Comparison of ENCODE assay signal across 10 cellular contexts in genomic region chr6:43758617-43759050, GRCh38. TPM values are rescaled to one million over a fixed set of nuclear protein-coding genes. Genes with fewer than 3 reads are reported as not detected.
A peak's percentile ranks its signal among the peaks of the same experiment; 100 is the strongest.
DNase-seq lines count a peak whose midpoint lies in the region; ATAC-seq and TF ChIP-seq lines count a peak whose summit lies in the region.
"Had no signal": no experiment of that assay in that cellular context is flagged by ENCODE, and none has a peak within 500 bp of the region (broad histone marks: within the 10 kb centered on the region; RNA-seq: fewer than 3 reads in every experiment).

No MANE protein-coding gene starts in this region.

- H3K4me3 ChIP-seq in Panc1 (ENCODE audit: low read depth in 2 of 2, low read length in 2 of 2) (no peak overlapping the region), fibroblast of pulmonary artery (replicated peaks; ENCODE audit: low read depth, low read length) (no peak overlapping the region), spleen (no peak overlapping the region), GM23248 (no peak overlapping the region)
- H3K4me3 ChIP-seq: BLaER1 treated with 17β-estradiol and CSF1 and Interleukin-3, amounts not matched to agents 10 nM and 100 nM had no signal

- H3K9me3 ChIP-seq in Panc1 (ENCODE audit: control insufficient read depth, insufficient read depth, low read depth, low read length) (no peaks in the 10 kb centered on the region), spleen (no peaks in the 10 kb centered on the region), GM23248 (ENCODE audit: low read depth) (no peaks in the 10 kb centered on the region)
- H3K9me3 ChIP-seq: BLaER1 treated with 17β-estradiol and CSF1 and Interleukin-3, amounts not matched to agents 10 nM and 100 nM had no signal

- in situ Hi-C loops in Panc1 (cut with HindIII; ENCODE audit: low pct_unique_long_range_greater_than_20kb, low sequenced_read_pairs) (no loop called here), G401 (cut with HindIII; ENCODE audit: low sequenced_read_pairs) (no loop called here), GM23248 (cut with MboI) (no loop called here)

- DNase-seq in NCI-H1436 (lab: John Stamatoyannopoulos, UW) (peak; percentile 48), NCI-H1436 treated with DMSO at 0.1 percent for 48 hours (lab: John Stamatoyannopoulos, UW) (no peak), Panc1 (ENCODE audit: low read depth, low spot score) (no peak), fibroblast of pulmonary artery (ENCODE audit: low read depth) (no peak), spleen (peak; percentile 68), G401 (ENCODE audit: low spot score) (no peak), GM23248 (no peak)
- no peak for DNase-seq in activated CD8-positive, alpha-beta memory T cell treated with anti-CD3 and anti-CD28 coated beads, Interleukin-2, amount 50 U/mL, for 48 hours
- DNase-seq: SIG-M5 had no signal

- peak; percentile 54; the same call in 1 of the 2 replicates for ATAC-seq in Panc1

- no peaks in the 10 kb centered on the region for H4K20me1 ChIP-seq in GM23248 (ENCODE audit: insufficient read depth)
- H4K20me1 ChIP-seq: BLaER1 treated with 17β-estradiol and CSF1 and Interleukin-3, amounts not matched to agents 10 nM and 100 nM had no signal

- POLR2A ChIA-PET in Panc1 (lab: Charles Lee): no interaction called here

- no peak overlapping the region for H2AFZ ChIP-seq in GM23248

- H3K4me2 ChIP-seq in GM23248 (ENCODE audit: unreplicated experiment): no peak overlapping the region

- H3K9me2 ChIP-seq in GM23248 (ENCODE audit: insufficient read depth): no peaks in the 10 kb centered on the region

- H3K27me3 ChIP-seq in Panc1 (ENCODE audit: control insufficient read depth, insufficient read depth, low read length) (no peaks in the 10 kb centered on the region), spleen (replicated peaks in 1 of 7) (no peaks in the 10 kb centered on the region), GM23248 (replicated peaks; ENCODE audit: insufficient read depth) (no peaks in the 10 kb centered on the region)
- H3K27me3 ChIP-seq: BLaER1 treated with 17β-estradiol and CSF1 and Interleukin-3, amounts not matched to agents 10 nM and 100 nM had no signal

- H3K79me2 ChIP-seq in GM23248 (ENCODE audit: insufficient read depth): no peaks in the 10 kb centered on the region

- CTCF ChIA-PET in Panc1 (lab: Charles Lee): interaction anchor here (0.9 kb wide), 1 partner anchor 92 kb away, joined by 3 read pairs; no protein-coding TSS in a partner anchor

- TF ChIP-seq CTCF in Panc1 (IDR thresholded peaks at IDR 0.05) (peak; percentile 85), fibroblast of pulmonary artery (IDR thresholded peaks at IDR 0.05; ENCODE audit: low read length, missing control alignments) (peak; percentile 74), spleen (IDR thresholded peaks at IDR 0.05 in 8 of 11, conservative IDR thresholded peaks at IDR 0.05 in 3 of 11) (peak in 7 of 11 experiments; percentile 33 to 64 (median 56))

- H3K27ac ChIP-seq in Panc1 (ENCODE audit: low read length) (no peak overlapping the region), spleen (no peak overlapping the region), GM23248 (no peak overlapping the region)

- no peaks in the 10 kb centered on the region for H3F3A ChIP-seq in GM23248 (ENCODE audit: insufficient read depth)

- intact Hi-C loops in Panc1 (cut with micrococcal nuclease; ENCODE audit: unreplicated experiment): no loop called here
- intact Hi-C loops in spleen (cut with DNase I; ENCODE audit: low total_unique reads): loop anchor here (10.0 kb wide), 1 partner anchor 94 kb away; no protein-coding TSS in a partner anchor

- no peak for TF ChIP-seq POLR2A in spleen (IDR thresholded peaks at IDR 0.05)

- no TSS peak for BruUV-seq in Panc1 (replicated peaks; lab: Mats Ljungman, UMichigan)

- 49 to 63% (median 56%) methylated on average over 7 to 9 of the region's 9 CpGs for WGBS in spleen, 5 donors
- WGBS in GM23248 (ENCODE audit: low coverage in 1 of 2, low lambda C conversion rate in 2 of 2, missing lambda C conversion rate in 2 of 2), 2 experiments: 57 to 67% methylated on average over 8 to 9 of the region's 9 CpGs

- no peak overlapping the region for H3K9ac ChIP-seq in GM23248

- H3K36me3 ChIP-seq in Panc1 (ENCODE audit: control insufficient read depth, insufficient read depth, low read length) (no peaks in the 10 kb centered on the region), spleen (no peaks in the 10 kb centered on the region), GM23248 (ENCODE audit: low read depth) (no peaks in the 10 kb centered on the region)
- H3K36me3 ChIP-seq: BLaER1 treated with 17β-estradiol and CSF1 and Interleukin-3, amounts not matched to agents 10 nM and 100 nM had no signal

- H3K4me1 ChIP-seq in Panc1 (ENCODE audit: control insufficient read depth, insufficient read depth, low read length): no peaks in the 10 kb centered on the region
- H3K4me1 ChIP-seq in spleen: peaks cover 0 to 8% (median 0%) of the 10 kb centered on the region in 6 donors
- H3K4me1 ChIP-seq in GM23248 (ENCODE audit: insufficient read depth): peaks cover 7% of the 10 kb centered on the region; the same call in 1 of the 2 replicates

RNA-seq across cellular contexts. Expression of gene VEGFA, which starts 11.4 kb away (rescaled TPM):
- total RNA-seq in Panc1 (2021; ENCODE audit: unreplicated experiment): 98.7 TPM
- polyA plus RNA-seq in Panc1 (2012; ENCODE audit: insufficient read length): 118 TPM
- 100 to 1,000 TPM; 112 to 486 (median 203) TPM for total RNA-seq in spleen
- polyA plus RNA-seq in spleen: 10 to 100 TPM; 31.0 to 56.6 (median 36.0) TPM
- 20.4 and 32.7 TPM in 2 replicates for total RNA-seq in G401 (2014; rRNA removed; shearing (Covaris generic))
- 197 and 241 TPM in 2 replicates for total RNA-seq in GM23248 (2014; rRNA removed; shearing (Covaris generic))
- polyA plus RNA-seq in GM23248 (2016; fragmentation: Nextera tagmentation; extraction: Ambion mirVana): 9.3 and 10.7 TPM in 2 replicates

Comparison
In these comparisons a context has a peak if more than half of its experiments do, and no peak if none do; other contexts are left out.
1. DNase-seq: peak in NCI-H1436 (single experiment) and spleen (single experiment); none in NCI-H1436 treated with DMSO at 0.1 percent for 48 hours (single experiment), Panc1 (single experiment), fibroblast of pulmonary artery (single experiment), G401 (single experiment), GM23248 (single experiment) and activated CD8-positive, alpha-beta memory T cell treated with anti-CD3 and anti-CD28 coated beads, Interleukin-2, amount 50 U/mL, for 48 hours (single experiment).
2. Peak in every context shown above with its lines, with median percentiles within 50 percentile points of each other: CTCF ChIP-seq.